ENCODE assay signal across 11 cellular contexts in the genomic region with DNA sequence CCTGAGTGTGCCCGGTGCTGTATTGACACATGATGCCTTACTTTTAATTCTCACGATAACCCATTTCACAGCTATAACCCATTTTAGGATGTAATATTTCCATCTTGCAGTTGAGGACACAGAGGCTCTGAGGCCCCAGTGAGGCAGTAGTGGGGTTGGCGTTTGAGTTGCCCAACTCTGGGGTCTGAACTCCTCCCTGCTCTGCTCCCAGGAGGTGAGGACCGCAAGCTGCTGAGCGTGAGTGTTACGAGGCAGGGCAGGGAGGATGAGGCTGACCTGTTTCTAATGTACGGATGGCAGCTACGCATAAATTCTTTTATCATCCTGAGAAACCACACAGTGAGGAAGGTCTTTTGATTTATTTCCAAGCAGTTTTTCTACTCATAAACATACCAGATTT. TPM values are rescaled to one million over a fixed set of nuclear protein-coding genes. Genes with fewer than 3 reads are reported as not detected.
A peak's percentile ranks its signal among the peaks of the same experiment; 100 is the strongest.
DNase-seq lines count a peak whose midpoint lies in the region; ATAC-seq and TF ChIP-seq lines count a peak whose summit lies in the region.
"Had no signal": no experiment of that assay in that cellular context is flagged by ENCODE, and none has a peak within 500 bp of the region (broad histone marks: within the 10 kb centered on the region; RNA-seq: fewer than 3 reads in every experiment).

No MANE protein-coding gene starts in this region.

- H3K4me1 ChIP-seq in stomach smooth muscle (ENCODE audit: control insufficient read depth, insufficient read depth, low read length), result peaks cover 29% of the 10 kb centered on the region

- H3K27me3 Mint-ChIP-seq in activated CD4-positive, alpha-beta T cell treated with anti-CD3 and anti-CD28 coated beads for 36 hours, result no peaks in the 10 kb centered on the region
- no peaks in the 10 kb centered on the region for H3K27me3 Mint-ChIP-seq in activated T-helper 17 cell treated with anti-CD3 and anti-CD28 coated beads, Interleukin-2, amount 50 U/mL, for 72 hours
- peaks cover 3% of the 10 kb centered on the region for H3K27me3 Mint-ChIP-seq in glutamatergic neuron (ENCODE audit: unreplicated experiment)

- peak overlapping the region in 1 of 2 donors; percentile 37 for H3K9ac ChIP-seq in stomach smooth muscle (ENCODE audit: low read length in 2 of 2)

- no peak for DNase-seq in activated CD4-positive, alpha-beta T cell treated with anti-CD3 and anti-CD28 coated beads for 36 hours
- no peak for DNase-seq in activated CD4-positive, alpha-beta T cell treated with anti-CD3 and anti-CD28 coated beads, Interleukin-2, amount 50 U/mL, for 1 hour
- no peak for DNase-seq in glutamatergic neuron
- no peak for DNase-seq in DMS 273 (lab: John Stamatoyannopoulos, UW; ENCODE audit: unreplicated experiment)
- no peak for DNase-seq in activated gamma-delta T cell treated with Interleukin-2 at 50 U/mL for 16 hours
- no peak for DNase-seq in brain microvascular endothelial cell
- DNase-seq: adrenal gland, EL, HCEC 1CT had no signal

- H3K4me3 Mint-ChIP-seq in activated CD4-positive, alpha-beta T cell treated with anti-CD3 and anti-CD28 coated beads for 36 hours, result no peak overlapping the region
- H3K4me3 Mint-ChIP-seq in activated T-helper 17 cell treated with anti-CD3 and anti-CD28 coated beads, Interleukin-2, amount 50 U/mL, for 72 hours, result peak overlapping the region; percentile 46
- no peak overlapping the region for H3K4me3 Mint-ChIP-seq in glutamatergic neuron (ENCODE audit: unreplicated experiment)

- H3K9me3 Mint-ChIP-seq in activated CD4-positive, alpha-beta T cell treated with anti-CD3 and anti-CD28 coated beads for 36 hours (ENCODE audit: low read depth), result no peaks in the 10 kb centered on the region
- H3K9me3 Mint-ChIP-seq in activated T-helper 17 cell treated with anti-CD3 and anti-CD28 coated beads, Interleukin-2, amount 50 U/mL, for 72 hours, result no peaks in the 10 kb centered on the region
- no peaks in the 10 kb centered on the region for H3K9me3 Mint-ChIP-seq in glutamatergic neuron (ENCODE audit: unreplicated experiment)

- peak overlapping the region; percentile 1 for H3K27ac Mint-ChIP-seq in activated CD4-positive, alpha-beta T cell treated with anti-CD3 and anti-CD28 coated beads for 36 hours
- H3K27ac Mint-ChIP-seq in activated T-helper 17 cell treated with anti-CD3 and anti-CD28 coated beads, Interleukin-2, amount 50 U/mL, for 72 hours, result peak overlapping the region; percentile 76
- H3K27ac Mint-ChIP-seq in glutamatergic neuron (ENCODE audit: unreplicated experiment), result peak overlapping the region; percentile 20

- H3K4me1 Mint-ChIP-seq in activated CD4-positive, alpha-beta T cell treated with anti-CD3 and anti-CD28 coated beads for 36 hours, result peaks cover 56% of the 10 kb centered on the region
- H3K4me1 Mint-ChIP-seq in activated T-helper 17 cell treated with anti-CD3 and anti-CD28 coated beads, Interleukin-2, amount 50 U/mL, for 72 hours, result peaks cover 22% of the 10 kb centered on the region
- H3K4me1 Mint-ChIP-seq in glutamatergic neuron (ENCODE audit: low read depth, unreplicated experiment), result peaks cover 3% of the 10 kb centered on the region

- H3K27ac ChIP-seq in stomach smooth muscle (ENCODE audit: low read length) (peak overlapping the region; percentile 75), brain microvascular endothelial cell (no peak overlapping the region)

- peaks cover 20% of the 10 kb centered on the region for H3K36me3 Mint-ChIP-seq in activated CD4-positive, alpha-beta T cell treated with anti-CD3 and anti-CD28 coated beads for 36 hours (ENCODE audit: low read depth)
- peaks cover 61% of the 10 kb centered on the region for H3K36me3 Mint-ChIP-seq in activated T-helper 17 cell treated with anti-CD3 and anti-CD28 coated beads, Interleukin-2, amount 50 U/mL, for 72 hours (ENCODE audit: low read depth)
- no peaks in the 10 kb centered on the region for H3K36me3 Mint-ChIP-seq in glutamatergic neuron (ENCODE audit: unreplicated experiment)

- CTCF ChIA-PET in activated CD4-positive, alpha-beta T cell treated with anti-CD3 and anti-CD28 coated beads for 36 hours (lab: Charles Lee), result interaction anchor here (0.5 to 1.4 kb wide), 4 partner anchors 10 to 250 kb away, joined by 3 to 4 read pairs (median 4); no protein-coding TSS in a partner anchor

- POLR2A ChIA-PET in activated CD4-positive, alpha-beta T cell treated with anti-CD3 and anti-CD28 coated beads for 36 hours (lab: Charles Lee), result no interaction called here

- intact Hi-C loops in activated CD4-positive, alpha-beta T cell treated with anti-CD3 and anti-CD28 coated beads for 36 hours (cut with DNase I, micrococcal nuclease), result no loop called here

- H3K4me3 ChIP-seq in stomach smooth muscle (ENCODE audit: low read length in 2 of 2) (peak overlapping the region in 1 of 2 donors; percentile 59), brain microvascular endothelial cell (ENCODE audit: low read depth, low read length) (no peak overlapping the region)
- H3K4me3 ChIP-seq: adrenal gland had no signal

- TF ChIP-seq CTCF in glutamatergic neuron (IDR thresholded peaks at IDR 0.05; ENCODE audit: partially characterized antibody, unreplicated experiment), result no peak
- TF ChIP-seq CTCF in brain microvascular endothelial cell (IDR thresholded peaks at IDR 0.05; ENCODE audit: low read depth, low read length, missing control alignments), result no peak

- H3K36me3 ChIP-seq in stomach smooth muscle (ENCODE audit: control insufficient read depth in 2 of 2, insufficient read depth in 2 of 2, low read length in 2 of 2) (peaks cover 15 to 17% of the 10 kb centered on the region in 2 donors), brain microvascular endothelial cell (replicated peaks) (peaks cover 45% of the 10 kb centered on the region)

- H3K27me3 ChIP-seq in stomach smooth muscle (ENCODE audit: control insufficient read depth in 1 of 2, insufficient read depth in 2 of 2, low read length in 2 of 2) (no peaks in the 10 kb centered on the region), brain microvascular endothelial cell (replicated peaks) (no peaks in the 10 kb centered on the region)
- H3K27me3 ChIP-seq: adrenal gland had no signal

- ATAC-seq in activated CD4-positive, alpha-beta T cell treated with anti-CD3 and anti-CD28 coated beads for 36 hours, result no peak
- ATAC-seq in activated T-helper 17 cell treated with anti-CD3 and anti-CD28 coated beads, Interleukin-2, amount 50 U/mL, for 72 hours (replicated peaks), result no peak

- in situ Hi-C loops in brain microvascular endothelial cell (cut with HindIII; ENCODE audit: low pct_ligation_motif_present, low sequenced_read_pairs), result no loop called here

- H3K9me3 ChIP-seq in stomach smooth muscle (ENCODE audit: control insufficient read depth in 2 of 2, low read length in 2 of 2), result no peaks in the 10 kb centered on the region
- H3K9me3 ChIP-seq: adrenal gland had no signal

RNA-seq across cellular contexts. Expression of a gene that starts 11.4 kb away (rescaled TPM):
- 10 to 100 TPM; 14.9 to 15.5 TPM for total RNA-seq in activated CD4-positive, alpha-beta T cell treated with anti-CD3 and anti-CD28 coated beads for 36 hours
- 10 to 100 TPM; 19.3 to 24.5 TPM for total RNA-seq in activated T-helper 17 cell treated with anti-CD3 and anti-CD28 coated beads, Interleukin-2, amount 50 U/mL, for 72 hours
- 93.0 TPM for total RNA-seq in glutamatergic neuron (ENCODE audit: unreplicated experiment)

RNA-seq across cellular contexts. Expression of a gene that starts 11.6 kb away (rescaled TPM):
- 10 to 100 TPM; 14.8 to 18.5 TPM for total RNA-seq in activated CD4-positive, alpha-beta T cell treated with anti-CD3 and anti-CD28 coated beads for 36 hours
- total RNA-seq in activated T-helper 17 cell treated with anti-CD3 and anti-CD28 coated beads, Interleukin-2, amount 50 U/mL, for 72 hours, result 10 to 100 TPM; 20.1 to 29.6 TPM
- total RNA-seq in glutamatergic neuron (ENCODE audit: unreplicated experiment), result 19.5 TPM

RNA-seq across cellular contexts. Expression of a gene that starts 27.4 kb away (rescaled TPM):
- total RNA-seq in activated CD4-positive, alpha-beta T cell treated with anti-CD3 and anti-CD28 coated beads for 36 hours, result under 1 TPM; 0.21 to 0.44 TPM
- total RNA-seq in activated T-helper 17 cell treated with anti-CD3 and anti-CD28 coated beads, Interleukin-2, amount 50 U/mL, for 72 hours, result under 1 TPM in 1 of 2 donors, not detected in 1; 0.77 TPM
- total RNA-seq in glutamatergic neuron (ENCODE audit: unreplicated experiment), result 4.4 TPM

RNA-seq across cellular contexts. Expression of a gene that starts 54.0 kb away (rescaled TPM):
- 1 to 10 TPM; 4.8 to 5.0 TPM for total RNA-seq in activated CD4-positive, alpha-beta T cell treated with anti-CD3 and anti-CD28 coated beads for 36 hours
- 1 to 10 TPM; 5.3 to 8.5 TPM for total RNA-seq in activated T-helper 17 cell treated with anti-CD3 and anti-CD28 coated beads, Interleukin-2, amount 50 U/mL, for 72 hours
- 16.6 TPM for total RNA-seq in glutamatergic neuron (ENCODE audit: unreplicated experiment)

RNA-seq across cellular contexts. Expression of a gene that starts 54.1 kb away (rescaled TPM):
- total RNA-seq in activated CD4-positive, alpha-beta T cell treated with anti-CD3 and anti-CD28 coated beads for 36 hours, result 100 to 1,000 TPM; 102 to 124 TPM
- total RNA-seq in activated T-helper 17 cell treated with anti-CD3 and anti-CD28 coated beads, Interleukin-2, amount 50 U/mL, for 72 hours, result 100 to 1,000 TPM; 110 to 115 TPM
- 63.6 TPM for total RNA-seq in glutamatergic neuron (ENCODE audit: unreplicated experiment)

Comparison
In these comparisons a context has a peak if more than half of its experiments do, and no peak if none do; other contexts are left out.
1. H3K27ac Mint-ChIP-seq: peak in every context shown above with its lines; median percentile 76 in activated T-helper 17 cell treated with anti-CD3 and anti-CD28 coated beads, Interleukin-2, amount 50 U/mL, for 72 hours; 20 in glutamatergic neuron; 1 in activated CD4-positive, alpha-beta T cell treated with anti-CD3 and anti-CD28 coated beads for 36 hours.